25 cellular contexts compared by ENCODE assay signal in the genomic region with DNA sequence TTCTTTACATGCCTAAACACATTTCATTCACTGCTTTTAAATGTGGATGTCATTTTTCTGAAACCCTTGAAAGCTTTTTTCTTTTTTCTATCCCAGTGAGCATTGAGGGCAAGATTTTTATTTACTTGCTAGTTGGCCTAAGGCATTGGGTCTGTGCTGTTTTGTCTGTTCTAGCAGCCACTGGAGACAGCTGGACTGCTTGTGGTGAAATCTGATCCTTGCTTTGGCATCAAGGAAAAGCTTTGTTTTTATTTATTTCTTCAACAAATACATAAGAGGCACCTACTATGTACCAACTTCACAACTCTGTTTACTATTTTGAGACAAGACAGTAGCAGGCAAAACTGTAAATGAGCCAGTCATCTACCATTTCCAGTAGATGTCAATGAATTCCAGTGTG. TPM values are rescaled to one million over a fixed set of nuclear protein-coding genes. Genes with fewer than 3 reads are reported as not detected.
DNase-seq lines count a peak whose midpoint lies in the region; ATAC-seq, FAIRE-seq and TF ChIP-seq lines count a peak whose summit lies in the region.
"Had no signal": no experiment of that assay in that cellular context is flagged by ENCODE, and none has a peak within 500 bp of the region (broad histone marks: within the 10 kb centered on the region; RNA-seq: fewer than 3 reads in every experiment).

No MANE protein-coding gene starts in this region.

- DNase-seq in SK-N-SH (no peak), SK-MEL-5 (ENCODE audit: low read depth, low spot score) (peak; percentile 52), iris pigment epithelial cell (ENCODE audit: low read depth) (peak; percentile 54), thyroid gland (peak in 1 of 2 donors; percentile 22), small intestine (no peak), spleen (no peak)
- no peak for DNase-seq in activated CD4-positive, alpha-beta T cell treated with anti-CD3 and anti-CD28 coated beads, Interleukin-2, amount 50 U/mL, for 4 hours
- DNase-seq: activated CD4-positive, alpha-beta T cell treated with anti-CD3 and anti-CD28 coated beads, Interleukin-2, amount 50 U/mL, for 1 hour; activated naive CD8-positive, alpha-beta T cell treated with anti-CD3 and anti-CD28 coated beads for 36 hours; effector memory CD4-positive, alpha-beta T cell; esophagus squamous epithelium; KG1; left colon; NCI-H187; NCI-H446 treated with DMSO at 0.1 percent for 48 hours; NK-92 treated with Interleukin-12 subunit alpha and Interleukin-12 subunit beta, amount 100 ng/mL, for 24 hours; stimulated activated CD4-positive, alpha-beta T cell treated with anti-CD3 and anti-CD28 coated beads, Interleukin-2, amount 100 ng/mL, for 24 hours had no signal

- no peak overlapping the region for H3K4me3 ChIP-seq in SK-N-SH (ENCODE audit: low read depth in 2 of 2, low read length in 1 of 2)
- H3K4me3 ChIP-seq in thyroid gland (replicated peaks in 1 of 3), result no peak overlapping the region
- no peak overlapping the region for H3K4me3 ChIP-seq in small intestine (ENCODE audit: low read depth in 1 of 2, low read length in 2 of 2)
- H3K4me3 ChIP-seq in spleen, result no peak overlapping the region
- H3K4me3 ChIP-seq: BLaER1, esophagus squamous epithelium, Peyer's patch had no signal

- peak; percentile 55; the same call in 1 of the 3 replicates for ATAC-seq in SK-N-SH treated with all-trans-retinoic acid at 6 μM for 48 hours
- ATAC-seq: activated T-helper 17 cell treated with anti-CD3 and anti-CD28 coated beads, Interleukin-2, amount 50 U/mL, for 72 hours; HCT116; left colon; stimulated activated effector memory CD8-positive, alpha-beta T cell treated with anti-CD3 and anti-CD28 coated beads, Interleukin-12 subunit alpha, Interleukin-12 subunit beta, amount 100 ng/mL, for 72 hours had no signal

- H3K27me3 ChIP-seq in SK-N-SH (ENCODE audit: insufficient read depth), result no peaks in the 10 kb centered on the region
- no peaks in the 10 kb centered on the region for H3K27me3 ChIP-seq in thyroid gland
- H3K27me3 ChIP-seq in small intestine (ENCODE audit: control insufficient read depth in 2 of 2, insufficient read depth in 2 of 2, low read length in 2 of 2), result no peaks in the 10 kb centered on the region
- no peaks in the 10 kb centered on the region for H3K27me3 ChIP-seq in spleen (replicated peaks in 1 of 7)
- H3K27me3 ChIP-seq: BLaER1, esophagus squamous epithelium, Peyer's patch had no signal

- intact Hi-C loops in thyroid gland (cut with DNase I), result no loop called here
- intact Hi-C loops in spleen (cut with DNase I; ENCODE audit: low total_unique reads), result no loop called here

- no peak overlapping the region for H3K27ac ChIP-seq in SK-N-SH (ENCODE audit: low read depth in 2 of 2, low read length in 1 of 2)
- H3K27ac ChIP-seq in thyroid gland, result peak overlapping the region; percentile 33 to 79 (median 61)
- no peak overlapping the region for H3K27ac ChIP-seq in small intestine (ENCODE audit: low read depth in 1 of 2, low read length in 1 of 2)
- no peak overlapping the region for H3K27ac ChIP-seq in spleen
- H3K27ac ChIP-seq: BLaER1, parathyroid adenoma, Peyer's patch had no signal

- no peak for FAIRE-seq in small intestine (lab: Jason Lieb, UNC)
- FAIRE-seq: urothelium cell line had no signal

- H3K36me3 ChIP-seq in SK-N-SH (replicated peaks in 1 of 2; ENCODE audit: control insufficient read depth in 1 of 2, insufficient read depth in 2 of 2, low read length in 1 of 2), result no peaks in the 10 kb centered on the region
- no peaks in the 10 kb centered on the region for H3K36me3 ChIP-seq in thyroid gland
- H3K36me3 ChIP-seq in small intestine (ENCODE audit: control insufficient read depth in 2 of 2, insufficient read depth in 2 of 2, low read length in 2 of 2), result no peaks in the 10 kb centered on the region
- no peaks in the 10 kb centered on the region for H3K36me3 ChIP-seq in spleen
- H3K36me3 ChIP-seq: Peyer's patch had no signal

- no peaks in the 10 kb centered on the region for H4K20me1 ChIP-seq in SK-N-SH (ENCODE audit: insufficient read depth)

- POLR2A ChIA-PET in SK-N-SH (lab: Yijun Ruan, JAX), result no interaction called here

- TF ChIP-seq POLR2A in thyroid gland (IDR thresholded peaks at IDR 0.05) (no peak), spleen (IDR thresholded peaks at IDR 0.05) (no peak)

- H3K9me2 ChIP-seq in SK-N-SH, result no peaks in the 10 kb centered on the region

- peaks cover 0 to 4% of the 10 kb centered on the region in 2 experiments; a peak in 1 of 4 replicates for H3K4me1 ChIP-seq in SK-N-SH (ENCODE audit: control insufficient read depth in 1 of 2, insufficient read depth in 2 of 2, low read depth in 1 of 2, low read length in 1 of 2)
- H3K4me1 ChIP-seq in thyroid gland, result peaks cover 24 to 37% of the 10 kb centered on the region in 2 donors
- no peaks in the 10 kb centered on the region for H3K4me1 ChIP-seq in small intestine (ENCODE audit: control insufficient read depth in 2 of 2, insufficient read depth in 1 of 2, low read depth in 1 of 2, low read length in 1 of 2)
- H3K4me1 ChIP-seq in spleen, result no peaks in the 10 kb centered on the region
- H3K4me1 ChIP-seq: parathyroid adenoma, Peyer's patch had no signal

- H3K9me3 ChIP-seq in SK-N-SH (no peaks in the 10 kb centered on the region), thyroid gland (no peaks in the 10 kb centered on the region), small intestine (ENCODE audit: control insufficient read depth, low read depth) (no peaks in the 10 kb centered on the region), spleen (no peaks in the 10 kb centered on the region)
- H3K9me3 ChIP-seq: BLaER1, esophagus squamous epithelium, Peyer's patch had no signal

- TF ChIP-seq CTCF in SK-N-SH (IDR thresholded peaks at IDR 0.05) (no peak), thyroid gland (IDR thresholded peaks at IDR 0.05) (no peak), spleen (IDR thresholded peaks at IDR 0.05 in 8 of 11, conservative IDR thresholded peaks at IDR 0.05 in 3 of 11) (no peak)

- no peaks in the 10 kb centered on the region for H3K79me2 ChIP-seq in SK-N-SH (ENCODE audit: insufficient read depth)
- H3K79me2 ChIP-seq: parathyroid adenoma had no signal

- no peak for TF ChIP-seq RAD21 in SK-N-SH (IDR thresholded peaks at IDR 0.05; ENCODE audit: low read length)

- in situ Hi-C loops in SK-MEL-5 (cut with HindIII; ENCODE audit: low pct_unique_long_range_greater_than_20kb, low sequenced_read_pairs), result no loop called here

- no peak for TF ChIP-seq EP300 in SK-N-SH (IDR thresholded peaks at IDR 0.05; ENCODE audit: borderline replicate concordance in 1 of 2, low read depth in 1 of 2, low read length in 1 of 2)

- no peaks in the 10 kb centered on the region for H3F3A ChIP-seq in SK-N-SH (replicated peaks; ENCODE audit: insufficient read depth)

- H2AFZ ChIP-seq in SK-N-SH (ENCODE audit: low read depth), result no peak overlapping the region
- H2AFZ ChIP-seq: parathyroid adenoma had no signal

- H3K9ac ChIP-seq in SK-N-SH, result no peak overlapping the region
- H3K9ac ChIP-seq: BLaER1, parathyroid adenoma had no signal

- no peak overlapping the region for H3K4me2 ChIP-seq in SK-N-SH
- H3K4me2 ChIP-seq: BLaER1 had no signal

- CTCF ChIA-PET in SK-N-SH (lab: Yijun Ruan, JAX), result interaction anchor here (1.2 to 1.6 kb wide), 2 partner anchors 44 to 76 kb away, joined by 3 to 5 read pairs; no protein-coding TSS in a partner anchor

TF ChIP-seq in SK-N-SH treated with all-trans-retinoic acid at 6 μM for 48 hours, 23 proteins besides CTCF, POLR2A, EP300 and RAD21 (continues in another document):
- TF ChIP-seq TOX (CRISPR knock-in tag; IDR thresholded peaks at IDR 0.05; ENCODE audit: borderline replicate concordance) (no peak), ZFP3 (CRISPR knock-in tag; IDR thresholded peaks at IDR 0.05) (no peak), BACH2 (CRISPR knock-in tag; IDR thresholded peaks at IDR 0.05; ENCODE audit: borderline replicate concordance) (no peak), PPARA (CRISPR knock-in tag; IDR thresholded peaks at IDR 0.05; ENCODE audit: borderline replicate concordance) (no peak), ZNF70 (CRISPR knock-in tag; IDR thresholded peaks at IDR 0.05) (no peak), ZNF565 (CRISPR knock-in tag; conservative IDR thresholded peaks at IDR 0.05; ENCODE audit: low read depth) (no peak), ZNF8 (CRISPR knock-in tag; IDR thresholded peaks at IDR 0.05) (no peak), SNAI2 (CRISPR knock-in tag; IDR thresholded peaks at IDR 0.05) (no peak)

TF ChIP-seq in SK-N-SH, 30 proteins besides CTCF, POLR2A, EP300 and RAD21:
- TF ChIP-seq GATA2 (CRISPR knock-in tag; IDR thresholded peaks at IDR 0.05), result no peak
- no peak for TF ChIP-seq NFIC (IDR thresholded peaks at IDR 0.05; ENCODE audit: borderline replicate concordance)
- TF ChIP-seq, protein P1, sequence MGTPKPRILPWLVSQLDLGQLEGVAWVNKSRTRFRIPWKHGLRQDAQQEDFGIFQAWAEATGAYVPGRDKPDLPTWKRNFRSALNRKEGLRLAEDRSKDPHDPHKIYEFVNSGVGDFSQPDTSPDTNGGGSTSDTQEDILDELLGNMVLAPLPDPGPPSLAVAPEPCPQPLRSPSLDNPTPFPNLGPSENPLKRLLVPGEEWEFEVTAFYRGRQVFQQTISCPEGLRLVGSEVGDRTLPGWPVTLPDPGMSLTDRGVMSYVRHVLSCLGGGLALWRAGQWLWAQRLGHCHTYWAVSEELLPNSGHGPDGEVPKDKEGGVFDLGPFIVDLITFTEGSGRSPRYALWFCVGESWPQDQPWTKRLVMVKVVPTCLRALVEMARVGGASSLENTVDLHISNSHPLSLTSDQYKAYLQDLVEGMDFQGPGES (IDR thresholded peaks at IDR 0.05; ENCODE audit: low read depth, low read length), result no peak
- no peak for TF ChIP-seq MEF2A (IDR thresholded peaks at IDR 0.05; ENCODE audit: borderline replicate concordance, low read depth)
- no peak for TF ChIP-seq CHD2 (IDR thresholded peaks at IDR 0.05; ENCODE audit: low read length, partially characterized antibody)
- TF ChIP-seq FOXJ3 (CRISPR knock-in tag; IDR thresholded peaks at IDR 0.05), result no peak
- no peak for TF ChIP-seq TAF1 (IDR thresholded peaks at IDR 0.05; ENCODE audit: borderline replicate concordance, low read depth, low read length)
- no peak for TF ChIP-seq POLR2AphosphoS5 (IDR thresholded peaks at IDR 0.05; ENCODE audit: low read depth, low read length)
- TF ChIP-seq ELF1 (IDR thresholded peaks at IDR 0.05), result no peak
- no peak for TF ChIP-seq GABPA (IDR thresholded peaks at IDR 0.05; ENCODE audit: low read depth)

RNA-seq across cellular contexts. Expression of a gene that starts 28.4 kb away (rescaled TPM):
- polyA plus RNA-seq in SK-N-SH (2012; rRNA removed), result 74.4 and 97.2 TPM in 2 replicates
- polyA plus RNA-seq in SK-N-SH (2012; cell fraction: cytosol; rRNA removed), result 89.3 and 96.8 TPM in 2 replicates
- polyA plus RNA-seq in SK-N-SH (2012; cell fraction: nucleus; rRNA removed), result 68.2 and 70.4 TPM in 2 replicates
- total RNA-seq in SK-MEL-5 (2014; rRNA removed; shearing (Covaris generic)), result 3.8 and 4.4 TPM in 2 replicates
- polyA plus RNA-seq in SK-MEL-5 (2015; cell fraction: cytosol; rRNA removed), result 31.8 and 32.5 TPM in 2 replicates
- polyA plus RNA-seq in SK-MEL-5 (2015; cell fraction: nucleus; rRNA removed), result 5.1 and 8.6 TPM in 2 replicates
- total RNA-seq in thyroid gland, result 100 to 1,000 TPM in 1 of 4 donors, 10 to 100 TPM in 3; 67.8 to 158 (median 90.7) TPM
- 100 to 1,000 TPM; 206 to 572 (median 368) TPM for polyA plus RNA-seq in small intestine
- total RNA-seq in spleen, result 100 to 1,000 TPM; 101 to 225 (median 176) TPM
- polyA plus RNA-seq in spleen, result 100 to 1,000 TPM; 159 to 184 (median 160) TPM

Comparison
In these comparisons a context has a peak if more than half of its experiments do, and no peak if none do; other contexts are left out.
1. DNase-seq: peak in SK-MEL-5 (single experiment) and iris pigment epithelial cell (single experiment); none in SK-N-SH (single experiment), activated CD4-positive, alpha-beta T cell treated with anti-CD3 and anti-CD28 coated beads, Interleukin-2, amount 50 U/mL, for 4 hours (0 of 2), small intestine (single experiment) and spleen (single experiment).
2. H3K27ac ChIP-seq: peak in thyroid gland (3 of 3); none in SK-N-SH (0 of 2), small intestine (0 of 2) and spleen (0 of 8).
3. RNA of a gene that starts 28.4 kb away (total RNA-seq): 101 to 225 TPM in spleen and 67.8 to 158 TPM in thyroid gland; 3.8 to 4.4 TPM in SK-MEL-5; every median in the first group is over 10 times any median in the second.